In genomic region chr12:8702159-8702558, GRCh38 we compare ENCODE assay signal across 22 cellular contexts. TPM values are rescaled to one million over a fixed set of nuclear protein-coding genes. Genes with fewer than 3 reads are reported as not detected.
DNase-seq lines count a peak whose midpoint lies in the region; ATAC-seq and TF ChIP-seq lines count a peak whose summit lies in the region.
"Had no signal": no experiment of that assay in that cellular context is flagged by ENCODE, and none has a peak within 500 bp of the region (broad histone marks: within the 10 kb centered on the region; RNA-seq: fewer than 3 reads in every experiment).

No MANE protein-coding gene starts in this region.

- no peak overlapping the region for H3K4me2 ChIP-seq in GM23338
- peak overlapping the region; percentile 31; the same call in 1 of the 2 replicates for H3K4me2 ChIP-seq in OCI-LY7 (ENCODE audit: low read length)
- H3K4me2 ChIP-seq: KMS-11 had no signal

- H3K9me2 ChIP-seq in GM23338 (ENCODE audit: insufficient read depth): no peaks in the 10 kb centered on the region
- no peaks in the 10 kb centered on the region for H3K9me2 ChIP-seq in OCI-LY7 (ENCODE audit: insufficient read depth, low read length)

- H3K4me3 Mint-ChIP-seq in GM23338: no peak overlapping the region; the same call in 2 of the 3 replicates
- no peak overlapping the region for H3K4me3 Mint-ChIP-seq in mesothelial cell of epicardium
- H3K4me3 Mint-ChIP-seq: CD4-positive, alpha-beta T cell had no signal

- no peaks in the 10 kb centered on the region for H3F3A ChIP-seq in GM23338 (replicated peaks; ENCODE audit: low read depth)

- H3K4me3 ChIP-seq in GM23338 (no peak overlapping the region), OCI-LY7 (ENCODE audit: low read depth, low read length, poor library complexity, severe bottlenecking) (no peak overlapping the region), thyroid gland (replicated peaks in 1 of 3) (no peak overlapping the region)
- H3K4me3 ChIP-seq: GM23248 had no signal

- H3K79me2 ChIP-seq in GM23338 (replicated peaks; ENCODE audit: insufficient read depth) (peaks cover 87% of the 10 kb centered on the region), OCI-LY7 (ENCODE audit: insufficient read depth, low read depth, low read length) (peaks cover 86% of the 10 kb centered on the region)

- POLR2A ChIA-PET in OCI-LY7 (lab: Charles Lee): interaction anchor here (0.6 to 2.2 kb wide), 10 partner anchors 14 to 194 kb away, joined by 3 to 8 read pairs (median 6); no protein-coding TSS in a partner anchor

- H3K27me3 Mint-ChIP-seq in GM23338 (ENCODE audit: insufficient read depth, low read depth, poor library complexity) (peaks cover 17% of the 10 kb centered on the region), mesothelial cell of epicardium (ENCODE audit: low read depth) (no peaks in the 10 kb centered on the region)
- H3K27me3 Mint-ChIP-seq: CD4-positive, alpha-beta T cell had no signal

- peak overlapping the region; percentile 40; the same call in 1 of the 2 replicates for H3K27ac Mint-ChIP-seq in GM23338
- H3K27ac Mint-ChIP-seq in mesothelial cell of epicardium: peak overlapping the region; percentile 92
- H3K27ac Mint-ChIP-seq: CD4-positive, alpha-beta T cell had no signal

- CTCF ChIA-PET in OCI-LY7 (lab: Charles Lee; ENCODE audit: unreplicated experiment): no interaction called here

- H3K4me1 ChIP-seq in GM23338 (ENCODE audit: insufficient read depth): peaks cover 17% of the 10 kb centered on the region
- peaks cover 39% of the 10 kb centered on the region for H3K4me1 ChIP-seq in OCI-LY7 (ENCODE audit: insufficient read depth, low read length, poor library complexity, severe bottlenecking)
- H3K4me1 ChIP-seq in thyroid gland: peaks cover 41 to 49% of the 10 kb centered on the region in 2 donors

- 84 to 87% methylated on average over 4 of the region's 4 CpGs for WGBS in thyroid gland, 2 donors

- peaks cover 23% of the 10 kb centered on the region for H3K36me3 Mint-ChIP-seq in GM23338 (ENCODE audit: low read depth)
- peaks cover 6% of the 10 kb centered on the region for H3K36me3 Mint-ChIP-seq in mesothelial cell of epicardium

- no peak for DNase-seq in GM23338 (ENCODE audit: low spot score)
- DNase-seq in OCI-LY7 (ENCODE audit: low spot score): no peak
- DNase-seq in mesothelial cell of epicardium (ENCODE audit: low spot score in 2 of 2, unreplicated experiment in 2 of 2): no peak
- DNase-seq in thyroid gland: no peak
- DNase-seq in HUDEP-2 (lab: John Stamatoyannopoulos, UW; ENCODE audit: unreplicated experiment in 76 of 76): no peak
- DNase-seq in activated effector memory CD4-positive, alpha-beta T cell treated with anti-CD3 and anti-CD28 coated beads, Interleukin-2, amount 50 U/mL, for 16 hours: no peak
- no peak for DNase-seq in DMS 273 treated with DMSO at 0.1 percent for 48 hours (lab: John Stamatoyannopoulos, UW)
- no peak for DNase-seq in OCI-M1 (lab: John Stamatoyannopoulos, UW)
- DNase-seq: Caco-2; CD4-positive, alpha-beta T cell; GF-D8; GM23248; NCI-H1048; NCI-H1436; NCI-H1930; NCI-H345; NCI-H524 treated with DMSO at 0.1 percent for 48 hours had no signal

- H3K9me3 ChIP-seq in OCI-LY7 (ENCODE audit: low read length) (no peaks in the 10 kb centered on the region), thyroid gland (no peaks in the 10 kb centered on the region)
- H3K9me3 ChIP-seq: Caco-2 had no signal

- TF ChIP-seq CTCF in GM23338 (conservative IDR thresholded peaks at IDR 0.05; ENCODE audit: low read depth in 2 of 2): no peak
- TF ChIP-seq CTCF in OCI-LY7 (conservative IDR thresholded peaks at IDR 0.05; ENCODE audit: low read length): no peak
- TF ChIP-seq CTCF in mesothelial cell of epicardium (IDR thresholded peaks at IDR 0.05; ENCODE audit: unreplicated experiment): no peak
- no peak for TF ChIP-seq CTCF in thyroid gland (IDR thresholded peaks at IDR 0.05)

- intact Hi-C loops in OCI-LY7 (cut with micrococcal nuclease; ENCODE audit: unreplicated experiment) (no loop called here), thyroid gland (cut with DNase I) (no loop called here)

- H3K4me1 Mint-ChIP-seq in GM23338 (peaks cover 34% of the 10 kb centered on the region), mesothelial cell of epicardium (peaks cover 39% of the 10 kb centered on the region)

- peaks cover 37% of the 10 kb centered on the region for H4K20me1 ChIP-seq in GM23338 (replicated peaks; ENCODE audit: insufficient read depth)
- peaks cover 34% of the 10 kb centered on the region for H4K20me1 ChIP-seq in OCI-LY7 (ENCODE audit: insufficient read depth, low read length)

- no TSS peak for BruUV-seq in OCI-LY7 (replicated peaks; lab: Mats Ljungman, UMichigan)

- no peak overlapping the region for H3K27ac ChIP-seq in GM23338 (ENCODE audit: low read depth)
- no peak overlapping the region for H3K27ac ChIP-seq in OCI-LY7 (ENCODE audit: low read depth, low read length, poor library complexity, severe bottlenecking)
- H3K27ac ChIP-seq in thyroid gland: peak overlapping the region in 2 of 3 donors; percentile 45 to 62
- H3K27ac ChIP-seq: GM23248, KMS-11 had no signal

- no peaks in the 10 kb centered on the region for H3K36me3 ChIP-seq in GM23338 (ENCODE audit: insufficient read depth)
- peaks cover 66% of the 10 kb centered on the region for H3K36me3 ChIP-seq in OCI-LY7 (ENCODE audit: insufficient read depth, low read length)
- no peaks in the 10 kb centered on the region for H3K36me3 ChIP-seq in thyroid gland

- TF ChIP-seq POLR2A in thyroid gland (IDR thresholded peaks at IDR 0.05): no peak

- ATAC-seq in GM23338: no peak
- ATAC-seq: HCT116, Panc1 had no signal

- no peaks in the 10 kb centered on the region for H3K9me3 Mint-ChIP-seq in GM23338
- H3K9me3 Mint-ChIP-seq in mesothelial cell of epicardium: no peaks in the 10 kb centered on the region
- H3K9me3 Mint-ChIP-seq: CD4-positive, alpha-beta T cell had no signal

- no peaks in the 10 kb centered on the region for H3K27me3 ChIP-seq in GM23338 (ENCODE audit: insufficient read depth)
- no peaks in the 10 kb centered on the region for H3K27me3 ChIP-seq in thyroid gland

- no peak overlapping the region for H2AFZ ChIP-seq in GM23338
- no peak overlapping the region for H2AFZ ChIP-seq in OCI-LY7 (ENCODE audit: low read length)
- H2AFZ ChIP-seq: GM23248 had no signal

TF ChIP-seq in GM23338, 12 proteins besides CTCF, POLR2A, EP300 and RAD21 (continues in another document):
- TF ChIP-seq JUNB (IDR thresholded peaks at IDR 0.05; ENCODE audit: unreplicated experiment) (no peak), EZH2 (IDR thresholded peaks at IDR 0.05; ENCODE audit: low read depth, unreplicated experiment) (no peak)

RNA-seq across cellular contexts. Expression of gene RIMKLB, which starts 4.4 kb away (rescaled TPM):
- total RNA-seq in GM23338 (2014; rRNA removed; shearing (Covaris generic)): 94.8 and 104 TPM in 2 replicates
- 62.7 and 87.0 TPM in 2 replicates for polyA plus RNA-seq in GM23338 (2016; fragmentation: Nextera tagmentation; extraction: Ambion mirVana)
- 109 and 117 TPM in 2 replicates for total RNA-seq in OCI-LY7 (2014; rRNA removed; shearing (Covaris generic))
- 84.6 and 122 TPM in 2 replicates for total RNA-seq in OCI-LY7 (2022)
- total RNA-seq in mesothelial cell of epicardium: 121 to 124 TPM (median 123 TPM) in 3 replicates
- 10 to 100 TPM; 50.8 to 77.7 (median 64.1) TPM for total RNA-seq in thyroid gland

RNA-seq across cellular contexts. Expression of gene MFAP5, which starts 39.5 kb away (rescaled TPM):
- 0.90 TPM in 1 of 2 replicates, not detected in the other for total RNA-seq in GM23338 (2014; rRNA removed; shearing (Covaris generic))
- 0.68 and 1.2 TPM in 2 replicates for polyA plus RNA-seq in GM23338 (2016; fragmentation: Nextera tagmentation; extraction: Ambion mirVana)
- total RNA-seq in OCI-LY7 (2014; rRNA removed; shearing (Covaris generic)): not detected in 2 replicates
- not detected in 2 replicates for total RNA-seq in OCI-LY7 (2022)
- 0.60 to 1.8 TPM (median 1.5 TPM) in 3 replicates for total RNA-seq in mesothelial cell of epicardium
- total RNA-seq in thyroid gland: 100 to 1,000 TPM in 1 of 4 donors, 10 to 100 TPM in 2, 1 to 10 TPM in 1; 9.4 to 116 (median 36.9) TPM
- total RNA-seq: CD4-positive, alpha-beta T cell; M059J; SK-MEL-5 had no signal

Comparison
In these comparisons a context has a peak if more than half of its experiments do, and no peak if none do; other contexts are left out.
1. H3K27ac ChIP-seq: peak in thyroid gland (2 of 3); none in GM23338 (single experiment) and OCI-LY7 (single experiment).